18 cellular contexts compared by ENCODE assay signal in genomic region chr11:83367745-83368144, GRCh38.
"Had no signal": no experiment of that assay in that cellular context is flagged by ENCODE, and none has a peak within 500 bp of the region (broad histone marks: within the 10 kb centered on the region; RNA-seq: fewer than 3 reads in every experiment).

No MANE protein-coding gene starts in this region.

- H3K4me3 ChIP-seq: pancreas, suprapubic skin, thyroid gland had no signal

- FAIRE-seq: pancreas, urothelium cell line had no signal

- H3K27me3 ChIP-seq: pancreas, suprapubic skin, thyroid gland had no signal

- H3K4me3 Mint-ChIP-seq: naive thymus-derived CD4-positive, alpha-beta T cell; nephron progenitor cell; stimulated activated effector memory CD8-positive, alpha-beta T cell treated with anti-CD3 and anti-CD28 coated beads, Interleukin-12 subunit alpha, Interleukin-12 subunit beta, amount 100 ng/mL, for 72 hours; type B pancreatic cell had no signal

- H3K9me3 ChIP-seq: pancreas, thyroid gland had no signal

- H3K4me1 Mint-ChIP-seq: naive thymus-derived CD4-positive, alpha-beta T cell; stimulated activated effector memory CD8-positive, alpha-beta T cell treated with anti-CD3 and anti-CD28 coated beads, Interleukin-12 subunit alpha, Interleukin-12 subunit beta, amount 100 ng/mL, for 72 hours had no signal

- DNase-seq: foreskin melanocyte; head of caudate nucleus; hippocampal formation; kidney glomerular epithelial cell; naive thymus-derived CD4-positive, alpha-beta T cell; nephron progenitor cell; nucleus accumbens; pancreas; right cardiac atrium; stimulated activated CD4-positive, alpha-beta T cell treated with anti-CD3 and anti-CD28 coated beads, Interleukin-4, amount 100 ng/mL, for 1 hour; stimulated activated CD8-positive, alpha-beta memory T cell treated with anti-CD3 and anti-CD28 coated beads, Interleukin-4, amount 100 ng/mL, for 48 hours; stimulated activated naive CD8-positive, alpha-beta T cell treated with anti-CD3 and anti-CD28 coated beads, Interleukin-15, Interleukin-2, amounts not matched to agents 100 U/mL and 50 U/mL, for 24 hours; thyroid gland had no signal

- ATAC-seq: naive thymus-derived CD4-positive, alpha-beta T cell; pancreas; right cardiac atrium; stimulated activated effector memory CD8-positive, alpha-beta T cell treated with anti-CD3 and anti-CD28 coated beads, Interleukin-12 subunit alpha, Interleukin-12 subunit beta, amount 100 ng/mL, for 72 hours; stimulated activated naive CD8-positive, alpha-beta T cell treated with anti-CD3 and anti-CD28 coated beads, Interleukin-15, Interleukin-2, amounts not matched to agents 100 U/mL and 50 U/mL, for 24 hours had no signal

- H3K36me3 ChIP-seq: pancreas, suprapubic skin, thyroid gland had no signal

- H3K36me3 Mint-ChIP-seq: stimulated activated effector memory CD8-positive, alpha-beta T cell treated with anti-CD3 and anti-CD28 coated beads, Interleukin-12 subunit alpha, Interleukin-12 subunit beta, amount 100 ng/mL, for 72 hours; type B pancreatic cell had no signal

- H3K27ac Mint-ChIP-seq: naive thymus-derived CD4-positive, alpha-beta T cell; nephron progenitor cell; progenitor cell of endocrine pancreas; stimulated activated effector memory CD8-positive, alpha-beta T cell treated with anti-CD3 and anti-CD28 coated beads, Interleukin-12 subunit alpha, Interleukin-12 subunit beta, amount 100 ng/mL, for 72 hours; type B pancreatic cell had no signal

- H3K27ac ChIP-seq: pancreas, suprapubic skin, thyroid gland had no signal

- H3K4me1 ChIP-seq: pancreas, suprapubic skin, thyroid gland had no signal

- H3K27me3 Mint-ChIP-seq: progenitor cell of endocrine pancreas, type B pancreatic cell had no signal
